ENCODE assay signal across 8 cellular contexts in the genomic region with DNA sequence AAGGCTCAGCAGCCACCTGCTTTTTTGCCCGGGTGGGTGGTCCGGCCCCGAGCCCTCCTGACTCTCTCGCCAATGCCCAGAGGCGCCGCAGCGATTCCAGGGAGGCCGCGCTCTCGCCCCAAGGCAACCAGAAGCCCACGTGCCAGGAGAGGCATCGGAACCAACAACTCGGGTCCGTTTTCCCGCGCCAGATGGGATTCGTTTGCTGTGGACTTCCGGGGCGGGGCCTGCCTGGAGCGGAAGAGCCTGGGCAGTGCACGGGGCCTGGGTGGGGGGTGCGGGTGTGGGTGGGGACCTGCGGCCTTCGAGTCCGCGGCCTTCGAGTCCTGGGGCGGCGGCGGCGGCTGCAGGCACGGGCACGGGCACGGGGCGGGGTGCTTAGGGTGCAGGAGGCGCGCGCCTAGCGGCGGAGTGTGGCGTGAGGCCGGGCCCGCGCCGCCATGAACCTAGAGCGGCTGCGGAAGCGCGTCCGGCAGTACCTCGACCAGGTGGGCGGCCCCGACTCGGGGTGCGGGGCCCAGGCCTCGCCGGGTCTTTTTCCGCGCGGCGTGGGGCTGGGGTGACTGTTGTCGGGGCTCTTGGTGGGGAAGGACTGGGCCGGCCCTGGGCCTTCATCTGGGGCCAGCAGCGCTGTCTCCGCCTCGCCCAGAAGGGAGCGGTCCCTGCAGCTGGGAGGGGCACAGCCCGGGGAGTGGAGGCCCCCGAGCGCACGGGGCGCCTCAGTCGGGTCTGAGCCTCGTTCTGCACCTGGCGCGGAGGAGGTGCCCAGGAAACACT. TPM values are rescaled to one million over a fixed set of nuclear protein-coding genes. Genes with fewer than 3 reads are reported as not detected.
DNase-seq lines count a peak whose midpoint lies in the region; ATAC-seq and TF ChIP-seq lines count a peak whose summit lies in the region.

TSS of gene CDC16 (plus strand) at position 253 of the 777 bp plus-strand sequence. CDS start at position 441, 188 bp downstream.

- no peaks in the 10 kb centered on the region for H3K9me2 ChIP-seq in MM.1S (replicated peaks; ENCODE audit: insufficient read depth, low read length)

- TF ChIP-seq CTCF in MM.1S (IDR thresholded peaks at IDR 0.05; ENCODE audit: low read length), result no peak
- peak; percentile 36 for TF ChIP-seq CTCF in foreskin keratinocyte (conservative IDR thresholded peaks at IDR 0.05)

- H3K27ac ChIP-seq in MM.1S (ENCODE audit: low read length) (peak within 1 kb of the TSS; percentile 87), SJCRH30 (peak within 1 kb of the TSS; percentile 70), foreskin keratinocyte (no peak within 1 kb of the TSS)

- no peaks in the 10 kb centered on the region for H4K20me1 ChIP-seq in MM.1S (ENCODE audit: insufficient read depth, low read length)

- DNase-seq in GDM1 (lab: John Stamatoyannopoulos, UW) (peak; percentile 87), HAP-1 (ENCODE audit: low spot score in 2 of 2) (peak; percentile 86 to 97), MM.1S (peak; percentile 94), SJCRH30 (peak; percentile 94), foreskin keratinocyte (peak; percentile 55 to 78), stromal cell of bone marrow (ENCODE audit: low read depth) (peak; percentile 84)
- DNase-seq in activated gamma-delta T cell treated with anti-CD3 and anti-CD28 coated beads, Interleukin-2, amount 50 U/mL, for 16 hours (ENCODE audit: low read depth), result peak; percentile 89

- peaks cover 46% of the 10 kb centered on the region for H3K79me2 ChIP-seq in MM.1S (ENCODE audit: low read length)

- H3K27me3 ChIP-seq in HAP-1 (ENCODE audit: low read depth), result no peaks in the 10 kb centered on the region
- H3K27me3 ChIP-seq in MM.1S (replicated peaks; ENCODE audit: insufficient read depth, low read length), result no peaks in the 10 kb centered on the region
- no peaks in the 10 kb centered on the region for H3K27me3 ChIP-seq in SJCRH30
- H3K27me3 ChIP-seq in foreskin keratinocyte, result peaks cover 10% of the 10 kb centered on the region
- no peaks in the 10 kb centered on the region for H3K27me3 ChIP-seq in neuron (ENCODE audit: insufficient read depth, low read length)

- H3K36me3 ChIP-seq in HAP-1 (replicated peaks), result peaks cover 25% of the 10 kb centered on the region
- peaks cover 12% of the 10 kb centered on the region for H3K36me3 ChIP-seq in MM.1S (replicated peaks; ENCODE audit: insufficient read depth, low read length)
- H3K36me3 ChIP-seq in SJCRH30, result peaks cover 19% of the 10 kb centered on the region
- peaks cover 29% of the 10 kb centered on the region for H3K36me3 ChIP-seq in neuron (ENCODE audit: insufficient read depth, low read length)

- H3K9me3 ChIP-seq in HAP-1 (no peaks in the 10 kb centered on the region), MM.1S (replicated peaks; ENCODE audit: insufficient read depth, low read length) (no peaks in the 10 kb centered on the region), SJCRH30 (replicated peaks) (no peaks in the 10 kb centered on the region), neuron (ENCODE audit: low read length) (no peaks in the 10 kb centered on the region)

- ATAC-seq in foreskin keratinocyte, result peak; percentile 90

- H3F3A ChIP-seq in MM.1S (ENCODE audit: insufficient read depth, low read length), result peaks cover 4% of the 10 kb centered on the region; the same call in 1 of the 2 replicates

- peak within 1 kb of the TSS; percentile 93 for H2AFZ ChIP-seq in MM.1S (ENCODE audit: low read length)
- H2AFZ ChIP-seq in neuron (ENCODE audit: low read depth, low read length), result peak within 1 kb of the TSS; percentile 94

- H3K4me3 ChIP-seq in HAP-1 (peak within 1 kb of the TSS; percentile 87), MM.1S (ENCODE audit: low read length) (peak within 1 kb of the TSS; percentile 96), SJCRH30 (peak within 1 kb of the TSS; percentile 98), neuron (ENCODE audit: low read length) (peak within 1 kb of the TSS; percentile 98)

- H3K4me1 ChIP-seq in HAP-1 (peaks cover 5% of the 10 kb centered on the region; the same call in 1 of the 2 replicates), MM.1S (ENCODE audit: low read length) (peaks cover 4% of the 10 kb centered on the region; the same call in 1 of the 2 replicates), SJCRH30 (peaks cover 12% of the 10 kb centered on the region), foreskin keratinocyte (no peaks in the 10 kb centered on the region), neuron (ENCODE audit: insufficient read depth, low read length) (peaks cover 12% of the 10 kb centered on the region)

- peak within 1 kb of the TSS; percentile 97 for H3K4me2 ChIP-seq in MM.1S (ENCODE audit: low read depth, low read length)

- peak within 1 kb of the TSS; percentile 97 for H3K9ac ChIP-seq in MM.1S (ENCODE audit: low read length)

- in situ Hi-C loops in HAP-1 (cut with MboI; ENCODE audit: low sequenced_read_pairs), result no loop called here

RNA-seq across cellular contexts. Expression of gene CDC16, which starts in this region (rescaled TPM):
- 26.3 and 29.9 TPM in 2 replicates for total RNA-seq in SJCRH30 (2014; rRNA removed; shearing (Covaris generic))
- total RNA-seq in foreskin keratinocyte, result 59.3 and 62.4 TPM in 2 replicates
- 46.7 and 51.5 TPM in 2 replicates for polyA plus RNA-seq in foreskin keratinocyte
